8 cellular contexts compared by ENCODE assay signal in the genomic region with DNA sequence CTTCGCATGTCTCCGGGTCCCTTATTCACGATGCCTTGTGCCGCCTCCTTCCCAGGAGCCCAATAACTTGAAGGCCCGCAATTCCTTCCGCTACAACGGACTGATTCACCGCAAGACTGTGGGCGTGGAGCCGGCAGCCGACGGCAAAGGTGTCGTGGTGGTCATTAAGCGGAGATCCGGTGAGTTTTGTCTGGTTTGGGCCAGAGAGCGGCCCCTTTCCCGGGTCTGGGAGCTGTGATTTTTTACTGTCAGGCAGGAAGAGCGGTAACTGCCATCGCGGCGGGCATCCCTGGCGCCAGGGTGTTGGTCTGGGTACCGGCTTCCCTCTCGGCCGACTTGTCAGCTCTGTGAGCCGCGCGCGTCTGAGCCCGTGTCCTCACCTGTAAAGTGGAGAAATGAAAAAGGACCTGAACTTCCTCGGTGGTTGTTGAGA. TPM values are rescaled to one million over a fixed set of nuclear protein-coding genes. Genes with fewer than 3 reads are reported as not detected.
DNase-seq lines count a peak whose midpoint lies in the region; ATAC-seq, FAIRE-seq and TF ChIP-seq lines count a peak whose summit lies in the region.

No MANE protein-coding gene starts in this region.

- intact Hi-C loops in Right ventricle myocardium superior (cut with DNase I), result no loop called here
- intact Hi-C loops in GM12878 (cut with micrococcal nuclease; ENCODE audit: unreplicated experiment), result loop anchor here (10.0 kb wide), 2 partner anchors 132 to 772 kb away; a partner anchor contains a TSS
- intact Hi-C loops in upper lobe of right lung (cut with DNase I), result no loop called here

- H4K20me1 ChIP-seq in GM12878 (ENCODE audit: control insufficient read depth, insufficient read depth), result peaks cover 14% of the 10 kb centered on the region

- DNase-seq in right atrium auricular region (ENCODE audit: low spot score) (no peak), Right ventricle myocardium superior (no peak), GM12878 (ENCODE audit: low read depth, low spot score) (no peak), memory B cell (ENCODE audit: low spot score in 2 of 2) (no peak), upper lobe of right lung (no peak), HuH-7.5 (ENCODE audit: low spot score) (no peak), NCI-H1092 (lab: John Stamatoyannopoulos, UW) (no peak)

- FAIRE-seq in GM12878 (lab: Jason Lieb, UNC), result no peak

- peak overlapping the region; percentile 98 for H3K9ac ChIP-seq in GM12878 (ENCODE audit: control insufficient read depth, insufficient read depth, low read length)

- TF ChIP-seq POLR2A in GM12878 (IDR thresholded peaks at IDR 0.05; ENCODE audit: low read depth, low read length), result no peak

- H3K4me1 Mint-ChIP-seq in memory B cell, result peaks cover 53% of the 10 kb centered on the region

- H3K36me3 ChIP-seq in right atrium auricular region (peaks cover 32% of the 10 kb centered on the region), GM12878 (ENCODE audit: control insufficient read depth in 2 of 2, insufficient read depth in 2 of 2, low read length in 1 of 2) (peaks cover 19 to 23% of the 10 kb centered on the region in 2 experiments; a peak in 3 of 4 replicates), upper lobe of right lung (peaks cover 37% of the 10 kb centered on the region)

- peak overlapping the region; percentile 100 for H3K4me3 Mint-ChIP-seq in memory B cell

- peaks cover 0 to 54% of the 10 kb centered on the region in 2 donors for H3K4me1 ChIP-seq in right atrium auricular region
- peaks cover 28% of the 10 kb centered on the region for H3K4me1 ChIP-seq in GM12878 (ENCODE audit: control insufficient read depth, insufficient read depth, low read length)
- H3K4me1 ChIP-seq in upper lobe of right lung, result peaks cover 38% of the 10 kb centered on the region

- H3K27ac Mint-ChIP-seq in memory B cell, result peak overlapping the region; percentile 98

- CTCF ChIA-PET in GM12878 (lab: Yijun Ruan, JAX), result no interaction called here

- H2AFZ ChIP-seq in GM12878 (ENCODE audit: control insufficient read depth, low read depth, low read length), result no peak overlapping the region

- TF ChIP-seq CTCF in right atrium auricular region (IDR thresholded peaks at IDR 0.05) (no peak), GM12878 (IDR thresholded peaks at IDR 0.05 in 2 of 3, conservative IDR thresholded peaks at IDR 0.05 in 1 of 3; ENCODE audit: control insufficient read depth in 2 of 3, extremely low read depth in 1 of 3, insufficient read depth in 1 of 3, low read depth in 3 of 3, low read length in 3 of 3) (no peak), upper lobe of right lung (IDR thresholded peaks at IDR 0.05) (no peak)

- no TSS peak for BruUV-seq in GM12878 (replicated peaks; lab: Mats Ljungman, UMichigan)

- peak overlapping the region; percentile 91 to 92 for H3K27ac ChIP-seq in right atrium auricular region
- peak overlapping the region; percentile 90 for H3K27ac ChIP-seq in GM12878 (ENCODE audit: control insufficient read depth, insufficient read depth)
- peak overlapping the region; percentile 93 for H3K27ac ChIP-seq in upper lobe of right lung

- no peaks in the 10 kb centered on the region for H3K27me3 ChIP-seq in right atrium auricular region
- no peaks in the 10 kb centered on the region for H3K27me3 ChIP-seq in GM12878 (replicated peaks in 1 of 2; ENCODE audit: control insufficient read depth in 2 of 2, insufficient read depth in 2 of 2, low read length in 1 of 2)
- H3K27me3 ChIP-seq in upper lobe of right lung, result no peaks in the 10 kb centered on the region

- peak overlapping the region; percentile 95 for H3K4me2 ChIP-seq in GM12878 (ENCODE audit: control insufficient read depth, insufficient read depth)

- H3K36me3 Mint-ChIP-seq in memory B cell, result peaks cover 16% of the 10 kb centered on the region

- H3K4me3 ChIP-seq in right atrium auricular region (peak overlapping the region; percentile 58 to 82), GM12878 (peak overlapping the region; percentile 94), upper lobe of right lung (peak overlapping the region; percentile 96)

- TF ChIP-seq RAD21 in GM12878 (IDR thresholded peaks at IDR 0.05; ENCODE audit: insufficient read depth, low read depth, low read length), result no peak

- RAD21 ChIA-PET in GM12878 (lab: Charles Lee; ENCODE audit: unreplicated experiment), result interaction anchor here (1.0 kb wide), 1 partner anchor 20 kb away, joined by 5 read pairs; no protein-coding TSS in a partner anchor

- POLR2A ChIA-PET in GM12878 (lab: Charles Lee), result interaction anchor here (0.6 to 1.3 kb wide), 3 partner anchors 19 to 1006 kb away, joined by 3 to 6 read pairs (median 4); a partner anchor contains a TSS

- under 1% methylated on average over 30 of the region's 31 CpGs for WGBS in GM12878 (ENCODE audit: insufficient coverage, insufficient replicate concordance, low lambda C conversion rate, missing lambda C conversion rate)

- H3K9me3 ChIP-seq in right atrium auricular region, result no peaks in the 10 kb centered on the region
- H3K9me3 ChIP-seq in GM12878 (replicated peaks; ENCODE audit: control insufficient read depth, insufficient read depth, low read length), result no peaks in the 10 kb centered on the region
- no peaks in the 10 kb centered on the region for H3K9me3 ChIP-seq in upper lobe of right lung

- H3K27me3 Mint-ChIP-seq in memory B cell, result no peaks in the 10 kb centered on the region

- SMC1A ChIA-PET in GM12878 (lab: Charles Lee; ENCODE audit: uncharacterized antibody, unreplicated experiment), result no interaction called here

- no peaks in the 10 kb centered on the region for H3K9me3 Mint-ChIP-seq in memory B cell

- no peak for TF ChIP-seq EP300 in GM12878 (IDR thresholded peaks at IDR 0.05; ENCODE audit: borderline replicate concordance in 1 of 2, control insufficient read depth in 1 of 2, low read depth in 2 of 2, low read length in 2 of 2)

- peaks cover 39% of the 10 kb centered on the region for H3K79me2 ChIP-seq in GM12878 (ENCODE audit: control insufficient read depth, insufficient read depth, low read length)

- in situ Hi-C loops in GM12878 (cut with MboI), result no loop called here

- no peak for ATAC-seq in Right ventricle myocardium superior (ENCODE audit: poor library complexity)
- no peak for ATAC-seq in GM12878
- no peak for ATAC-seq in memory B cell (ENCODE audit: low read depth)
- ATAC-seq in upper lobe of right lung, result no peak
- no peak for ATAC-seq in GM19452 (IDR thresholded peaks at IDR 0.05; ENCODE audit: unreplicated experiment)

RNA-seq across cellular contexts. Expression of a gene that starts 0.8 kb away (rescaled TPM):
- total RNA-seq in right atrium auricular region (100 to 1,000 TPM; 175 to 319 TPM), Right ventricle myocardium superior (569 TPM), GM12878 (2014; rRNA removed) (717 and 1,079 TPM in 2 replicates), GM12878 (2014; rRNA removed; fragmentation: Illumina TruSeq; extraction: Trizol) (1,192 and 1,229 TPM in 2 replicates), GM12878 (2021) (3,542 and 3,611 TPM in 2 replicates), upper lobe of right lung (1,343 TPM)
- 122 and 150 TPM in 2 replicates for total RNA-seq in GM12878 (2013; cell fraction: nucleolus; rRNA removed)
- 6,930 TPM for polyA plus RNA-seq in GM12878 (2011; ENCODE audit: low read depth)
- polyA plus RNA-seq in GM12878 (2011; rRNA removed) (139 and 260 TPM in 2 replicates), GM12878 (2014; fragmentation: Illumina TruSeq; extraction: Trizol) (225 and 1,758 TPM in 2 replicates), GM12878 (2014; fragmentation: Nextera tagmentation; extraction: Ambion mirVana) (100 to 1,000 TPM; 290 to 479 TPM), GM12878 (2014; rRNA removed) (1,272 and 1,578 TPM in 2 replicates), GM12878 (2016; fragmentation: Nextera tagmentation; extraction: Ambion mirVana) (100 to 1,000 TPM; 692 to 703 TPM)
- polyA plus RNA-seq in GM12878 (2011; cell fraction: cytosol; rRNA removed), result 910 and 1,341 TPM in 2 replicates
- polyA plus RNA-seq in GM12878 (2011; cell fraction: nucleus; rRNA removed), result 487 and 492 TPM in 2 replicates
- 4,260 and 4,399 TPM in 2 replicates for polyA plus RNA-seq in GM12878 (2012)
- polyA minus RNA-seq in GM12878 (2011; rRNA and poly(A)+ RNA removed), result 272 and 502 TPM in 2 replicates
- polyA minus RNA-seq in GM12878 (2011; cell fraction: cytosol; rRNA and poly(A)+ RNA removed), result 1,150 and 1,184 TPM in 2 replicates
- polyA minus RNA-seq in GM12878 (2011; cell fraction: nucleus; rRNA and poly(A)+ RNA removed), result 130 and 178 TPM in 2 replicates

RNA-seq across cellular contexts. Expression of a gene that starts 2.4 kb away (rescaled TPM):
- total RNA-seq in right atrium auricular region (1 to 10 TPM in 1 of 2 donors, not detected in 1; 1.2 TPM), Right ventricle myocardium superior (1.0 TPM), GM12878 (2014; rRNA removed) (3.1 and 10.0 TPM in 2 replicates), GM12878 (2014; rRNA removed; fragmentation: Illumina TruSeq; extraction: Trizol) (0.18 and 0.58 TPM in 2 replicates), GM12878 (2021) (16.9 and 17.9 TPM in 2 replicates), upper lobe of right lung (19.8 TPM)
- total RNA-seq in GM12878 (2013; cell fraction: nucleolus; rRNA removed), result not detected in 2 replicates
- not detected for polyA plus RNA-seq in GM12878 (2011; ENCODE audit: low read depth)
- polyA plus RNA-seq in GM12878 (2011; rRNA removed) (0.09 and 0.18 TPM in 2 replicates), GM12878 (2014; fragmentation: Illumina TruSeq; extraction: Trizol) (0.09 TPM in 1 of 2 replicates, not detected in the other), GM12878 (2014; fragmentation: Nextera tagmentation; extraction: Ambion mirVana) (under 1 TPM; 0.05 to 0.10 TPM), GM12878 (2014; rRNA removed) (4.9 and 9.1 TPM in 2 replicates), GM12878 (2016; fragmentation: Nextera tagmentation; extraction: Ambion mirVana) (under 1 TPM in 1 of 2 experiments, not detected in 1; 0.94 TPM)
- 0.23 TPM in 1 of 2 replicates, not detected in the other for polyA plus RNA-seq in GM12878 (2011; cell fraction: cytosol; rRNA removed)
- polyA plus RNA-seq in GM12878 (2011; cell fraction: nucleus; rRNA removed), result 0.93 and 1.4 TPM in 2 replicates
- 0.95 and 1.1 TPM in 2 replicates for polyA plus RNA-seq in GM12878 (2012)
- not detected in 2 replicates for polyA minus RNA-seq in GM12878 (2011; rRNA and poly(A)+ RNA removed)
- polyA minus RNA-seq in GM12878 (2011; cell fraction: cytosol; rRNA and poly(A)+ RNA removed), result 1.9 and 3.3 TPM in 2 replicates
- 0.24 and 0.86 TPM in 2 replicates for polyA minus RNA-seq in GM12878 (2011; cell fraction: nucleus; rRNA and poly(A)+ RNA removed)

RNA-seq across cellular contexts. Expression of a gene that starts 9.9 kb away (rescaled TPM):
- not detected for total RNA-seq in right atrium auricular region
- total RNA-seq in Right ventricle myocardium superior, result not detected
- not detected in 2 replicates for total RNA-seq in GM12878 (2013; cell fraction: nucleolus; rRNA removed)
- not detected in 2 replicates for total RNA-seq in GM12878 (2014; rRNA removed)
- total RNA-seq in GM12878 (2014; rRNA removed; fragmentation: Illumina TruSeq; extraction: Trizol), result not detected in 2 replicates
- total RNA-seq in GM12878 (2021), result not detected in 2 replicates
- polyA plus RNA-seq in GM12878 (2011; ENCODE audit: low read depth), result not detected
- polyA plus RNA-seq in GM12878 (2011; rRNA removed), result not detected in 2 replicates
- not detected in 2 replicates for polyA plus RNA-seq in GM12878 (2011; cell fraction: cytosol; rRNA removed)
- not detected in 2 replicates for polyA plus RNA-seq in GM12878 (2011; cell fraction: nucleus; rRNA removed)
- not detected in 2 replicates for polyA plus RNA-seq in GM12878 (2012)
- polyA plus RNA-seq in GM12878 (2014; fragmentation: Illumina TruSeq; extraction: Trizol), result not detected in 2 replicates
- polyA plus RNA-seq in GM12878 (2014; fragmentation: Nextera tagmentation; extraction: Ambion mirVana), result not detected
- polyA plus RNA-seq in GM12878 (2014; rRNA removed), result not detected in 2 replicates
- not detected for polyA plus RNA-seq in GM12878 (2016; fragmentation: Nextera tagmentation; extraction: Ambion mirVana)
- not detected in 2 replicates for polyA minus RNA-seq in GM12878 (2011; rRNA and poly(A)+ RNA removed)
- polyA minus RNA-seq in GM12878 (2011; cell fraction: cytosol; rRNA and poly(A)+ RNA removed), result not detected in 2 replicates
- polyA minus RNA-seq in GM12878 (2011; cell fraction: nucleus; rRNA and poly(A)+ RNA removed), result not detected in 2 replicates
- not detected for total RNA-seq in upper lobe of right lung

RNA-seq across cellular contexts. Expression of a gene that starts 16.3 kb away (rescaled TPM):
- total RNA-seq in right atrium auricular region (under 1 TPM in 1 of 2 donors, not detected in 1; 0.16 TPM), Right ventricle myocardium superior (not detected), GM12878 (2014; rRNA removed) (not detected in 2 replicates), GM12878 (2014; rRNA removed; fragmentation: Illumina TruSeq; extraction: Trizol) (not detected in 2 replicates), GM12878 (2021) (0.15 TPM in 1 of 2 replicates, not detected in the other), upper lobe of right lung (0.84 TPM)
- not detected in 2 replicates for total RNA-seq in GM12878 (2013; cell fraction: nucleolus; rRNA removed)
- not detected for polyA plus RNA-seq in GM12878 (2011; ENCODE audit: low read depth)
- polyA plus RNA-seq in GM12878 (2011; rRNA removed) (not detected in 2 replicates), GM12878 (2014; fragmentation: Illumina TruSeq; extraction: Trizol) (not detected in 2 replicates), GM12878 (2014; fragmentation: Nextera tagmentation; extraction: Ambion mirVana) (not detected), GM12878 (2014; rRNA removed) (not detected in 2 replicates), GM12878 (2016; fragmentation: Nextera tagmentation; extraction: Ambion mirVana) (not detected)
- not detected in 2 replicates for polyA plus RNA-seq in GM12878 (2011; cell fraction: cytosol; rRNA removed)
- polyA plus RNA-seq in GM12878 (2011; cell fraction: nucleus; rRNA removed), result not detected in 2 replicates
- polyA plus RNA-seq in GM12878 (2012), result 0.07 and 0.17 TPM in 2 replicates
- not detected in 2 replicates for polyA minus RNA-seq in GM12878 (2011; rRNA and poly(A)+ RNA removed)
- polyA minus RNA-seq in GM12878 (2011; cell fraction: cytosol; rRNA and poly(A)+ RNA removed), result not detected in 2 replicates
- polyA minus RNA-seq in GM12878 (2011; cell fraction: nucleus; rRNA and poly(A)+ RNA removed), result not detected in 2 replicates

RNA-seq across cellular contexts. Expression of a gene that starts 21.1 kb away (rescaled TPM):
- total RNA-seq in right atrium auricular region (10 to 100 TPM; 19.1 to 22.0 TPM), Right ventricle myocardium superior (22.6 TPM), GM12878 (2014; rRNA removed) (517 and 640 TPM in 2 replicates), GM12878 (2014; rRNA removed; fragmentation: Illumina TruSeq; extraction: Trizol) (58.9 and 67.6 TPM in 2 replicates), GM12878 (2021) (258 and 260 TPM in 2 replicates), upper lobe of right lung (19.5 TPM)
- 9.4 and 10.2 TPM in 2 replicates for total RNA-seq in GM12878 (2013; cell fraction: nucleolus; rRNA removed)
- polyA plus RNA-seq in GM12878 (2011; ENCODE audit: low read depth), result 9.6 TPM
- polyA plus RNA-seq in GM12878 (2011; rRNA removed) (46.6 and 82.3 TPM in 2 replicates), GM12878 (2014; fragmentation: Illumina TruSeq; extraction: Trizol) (20.6 and 105 TPM in 2 replicates), GM12878 (2014; fragmentation: Nextera tagmentation; extraction: Ambion mirVana) (1 to 10 TPM; 2.3 to 5.1 TPM), GM12878 (2014; rRNA removed) (149 and 769 TPM in 2 replicates), GM12878 (2016; fragmentation: Nextera tagmentation; extraction: Ambion mirVana) (100 to 1,000 TPM; 323 to 417 TPM)
- 101 and 131 TPM in 2 replicates for polyA plus RNA-seq in GM12878 (2011; cell fraction: cytosol; rRNA removed)
- 105 and 115 TPM in 2 replicates for polyA plus RNA-seq in GM12878 (2011; cell fraction: nucleus; rRNA removed)
- 64.8 and 111 TPM in 2 replicates for polyA plus RNA-seq in GM12878 (2012)
- 29.6 and 57.1 TPM in 2 replicates for polyA minus RNA-seq in GM12878 (2011; rRNA and poly(A)+ RNA removed)
- polyA minus RNA-seq in GM12878 (2011; cell fraction: cytosol; rRNA and poly(A)+ RNA removed), result 70.9 and 83.8 TPM in 2 replicates
- 10.4 and 21.0 TPM in 2 replicates for polyA minus RNA-seq in GM12878 (2011; cell fraction: nucleus; rRNA and poly(A)+ RNA removed)
